22 cellular contexts compared by ENCODE assay signal in genomic region chr7:156223935-156224334, GRCh38.
"Had no signal": no experiment of that assay in that cellular context is flagged by ENCODE, and none has a peak within 500 bp of the region (broad histone marks: within the 10 kb centered on the region; RNA-seq: fewer than 3 reads in every experiment).

No MANE protein-coding gene starts in this region.

- H3K4me3 Mint-ChIP-seq: central memory CD8-positive, alpha-beta T cell; effector memory CD8-positive, alpha-beta T cell; naive thymus-derived CD8-positive, alpha-beta T cell; neural crest cell; stimulated activated memory B cell treated with anti-CD40 and anti-IgM and Interleukin-4, amounts not matched to agents 10 μg/mL and 1 μg/mL and 100 μg/mL, for 72 hours had no signal

- H3K9me3 ChIP-seq: colonic mucosa, gastrocnemius medialis, prostate gland, testis had no signal

- ATAC-seq: effector memory CD8-positive, alpha-beta T cell; gastrocnemius medialis; left lung; naive thymus-derived CD8-positive, alpha-beta T cell; right cardiac atrium; stimulated activated memory B cell treated with anti-CD40 and anti-IgM and Interleukin-4, amounts not matched to agents 10 μg/mL and 1 μg/mL and 100 μg/mL, for 72 hours; stimulated activated naive CD8-positive, alpha-beta T cell treated with anti-CD3 and anti-CD28 coated beads, Interleukin-15, Interleukin-2, amounts not matched to agents 100 U/mL and 50 U/mL, for 24 hours had no signal

- H3K27ac Mint-ChIP-seq: effector memory CD8-positive, alpha-beta T cell; stimulated activated memory B cell treated with anti-CD40 and anti-IgM and Interleukin-4, amounts not matched to agents 10 μg/mL and 1 μg/mL and 100 μg/mL, for 72 hours had no signal

- H3K27me3 ChIP-seq: colonic mucosa, gastrocnemius medialis, left lung, sigmoid colon, testis, tibial artery, upper lobe of left lung had no signal

- H3K4me1 Mint-ChIP-seq: central memory CD8-positive, alpha-beta T cell; neural crest cell; stimulated activated memory B cell treated with anti-CD40 and anti-IgM and Interleukin-4, amounts not matched to agents 10 μg/mL and 1 μg/mL and 100 μg/mL, for 72 hours had no signal

- DNase-seq: colonic mucosa; dermis blood vessel endothelial cell; effector memory CD8-positive, alpha-beta T cell; foreskin fibroblast; gastrocnemius medialis; kidney; left lung; mammary epithelial cell; naive thymus-derived CD8-positive, alpha-beta T cell; right cardiac atrium; sigmoid colon; stimulated activated CD4-positive, alpha-beta T cell treated with anti-CD3 and anti-CD28 coated beads, Interleukin-2, amount 100 ng/mL, for 24 hours; stimulated activated CD4-positive, alpha-beta T cell treated with anti-CD3 and anti-CD28 coated beads, Interleukin-4, amount 100 ng/mL, for 24 hours; stimulated activated naive CD8-positive, alpha-beta T cell treated with anti-CD3 and anti-CD28 coated beads, Interleukin-15, Interleukin-2, amounts not matched to agents 100 U/mL and 50 U/mL, for 24 hours; substantia nigra; testis; tibial artery; upper lobe of left lung had no signal

- H3K27ac ChIP-seq: colonic mucosa, gastrocnemius medialis, left lung, prostate gland, sigmoid colon, testis, tibial artery, upper lobe of left lung had no signal

- H3K36me3 ChIP-seq: colonic mucosa, gastrocnemius medialis, left lung, prostate gland, sigmoid colon, tibial artery, upper lobe of left lung had no signal

- H3K4me3 ChIP-seq: colonic mucosa, gastrocnemius medialis, left lung, prostate gland, sigmoid colon, testis, tibial artery, upper lobe of left lung had no signal

- H3K36me3 Mint-ChIP-seq: naive thymus-derived CD8-positive, alpha-beta T cell; stimulated activated memory B cell treated with anti-CD40 and anti-IgM and Interleukin-4, amounts not matched to agents 10 μg/mL and 1 μg/mL and 100 μg/mL, for 72 hours had no signal

- H3K4me1 ChIP-seq: colonic mucosa, gastrocnemius medialis, left lung, prostate gland, sigmoid colon, testis, tibial artery, upper lobe of left lung had no signal

- H3K9me3 Mint-ChIP-seq: central memory CD8-positive, alpha-beta T cell; effector memory CD8-positive, alpha-beta T cell; neural crest cell had no signal

- H3K27me3 Mint-ChIP-seq: central memory CD8-positive, alpha-beta T cell; stimulated activated memory B cell treated with anti-CD40 and anti-IgM and Interleukin-4, amounts not matched to agents 10 μg/mL and 1 μg/mL and 100 μg/mL, for 72 hours had no signal
